Comparison of ENCODE assay signal across 19 cellular contexts in genomic region chr10:33146189-33146524, GRCh38.
DNase-seq lines count a peak whose midpoint lies in the region; ATAC-seq, FAIRE-seq and TF ChIP-seq lines count a peak whose summit lies in the region.
"Had no signal": no experiment of that assay in that cellular context is flagged by ENCODE, and none has a peak within 500 bp of the region (broad histone marks: within the 10 kb centered on the region; RNA-seq: fewer than 3 reads in every experiment).

No MANE protein-coding gene starts in this region.

- H3K9me3 Mint-ChIP-seq in CD8-positive, alpha-beta T cell, result peaks cover 3% of the 10 kb centered on the region
- H3K9me3 Mint-ChIP-seq in neural crest cell, result peaks cover 6% of the 10 kb centered on the region

- CTCF ChIA-PET in CD8-positive, alpha-beta T cell (lab: Charles Lee), result interaction anchor here (0.8 to 2.1 kb wide), 2 partner anchors 9 to 23 kb away, joined by 3 to 11 read pairs; no protein-coding TSS in a partner anchor

- H3K4me1 ChIP-seq in CD8-positive, alpha-beta T cell (ENCODE audit: insufficient read depth, low read length), result peaks cover 20% of the 10 kb centered on the region
- H3K4me1 ChIP-seq in hepatocyte (ENCODE audit: insufficient read depth), result peaks cover 2% of the 10 kb centered on the region
- H3K4me1 ChIP-seq: Peyer's patch had no signal

- no peaks in the 10 kb centered on the region for H3K36me3 ChIP-seq in CD8-positive, alpha-beta T cell (ENCODE audit: insufficient read depth, low read length)
- H3K36me3 ChIP-seq in hepatocyte (replicated peaks; ENCODE audit: insufficient read depth, low read depth), result no peaks in the 10 kb centered on the region
- H3K36me3 ChIP-seq: Peyer's patch had no signal

- peak; percentile 52 for FAIRE-seq in HTR-8/SVneo (lab: Jason Lieb, UNC)
- FAIRE-seq: D721Med had no signal

- TF ChIP-seq CTCF in CD8-positive, alpha-beta T cell (IDR thresholded peaks at IDR 0.05), result no peak
- TF ChIP-seq CTCF in neural crest cell (conservative IDR thresholded peaks at IDR 0.05) (no peak), hepatocyte (IDR thresholded peaks at IDR 0.05; ENCODE audit: poor library complexity) (no peak)

- no peaks in the 10 kb centered on the region for H3K9me3 ChIP-seq in CD8-positive, alpha-beta T cell (ENCODE audit: low read length)
- H3K9me3 ChIP-seq in T-helper 17 cell (ENCODE audit: control insufficient read depth, low read length, poor library complexity, severe bottlenecking) (no peaks in the 10 kb centered on the region), hepatocyte (ENCODE audit: low read depth) (no peaks in the 10 kb centered on the region)
- H3K9me3 ChIP-seq: Peyer's patch had no signal

- peaks cover 38% of the 10 kb centered on the region for H3K4me1 Mint-ChIP-seq in CD8-positive, alpha-beta T cell (ENCODE audit: low read depth)
- peaks cover 26% of the 10 kb centered on the region for H3K4me1 Mint-ChIP-seq in T-helper 17 cell
- peaks cover 34% of the 10 kb centered on the region for H3K4me1 Mint-ChIP-seq in neural crest cell

- H2AFZ ChIP-seq in hepatocyte, result no peak overlapping the region
- H2AFZ ChIP-seq: GM23248 had no signal

- peak overlapping the region; percentile 65 for H3K27ac Mint-ChIP-seq in CD8-positive, alpha-beta T cell
- H3K27ac Mint-ChIP-seq in T-helper 17 cell (peak overlapping the region; percentile 62), neural crest cell (ENCODE audit: unreplicated experiment) (peak overlapping the region; percentile 91)

- H3K27me3 Mint-ChIP-seq in CD8-positive, alpha-beta T cell (ENCODE audit: low read depth), result no peaks in the 10 kb centered on the region
- H3K27me3 Mint-ChIP-seq in T-helper 17 cell (no peaks in the 10 kb centered on the region), neural crest cell (ENCODE audit: low read depth) (no peaks in the 10 kb centered on the region)

- DNase-seq in CD8-positive, alpha-beta T cell, result no peak
- no peak for DNase-seq in HTR-8/SVneo (ENCODE audit: insufficient read length, low spot score)
- no peak for DNase-seq in T-helper 17 cell
- DNase-seq in neural crest cell (ENCODE audit: low read depth, low spot score), result no peak
- no peak for DNase-seq in CD1c-positive myeloid dendritic cell (ENCODE audit: extremely low spot score)
- no peak for DNase-seq in SIG-M5 treated with dmso at 0.1 percent for 504 hours (lab: John Stamatoyannopoulos, UW; ENCODE audit: unreplicated experiment)
- no peak for DNase-seq in hepatocyte (ENCODE audit: low spot score)
- DNase-seq: GM23248, H7, KG1, NCI-H1048, NCI-H1694 treated with DMSO at 0.1 percent for 48 hours, NCI-H2081, NCI-H2227 treated with DMSO at 0.1 percent for 48 hours, NCI-H526 treated with DMSO at 0.1 percent for 48 hours, Peyer's patch, SHP77 treated with DMSO at 0.1 percent for 48 hours had no signal

- H3K4me2 ChIP-seq in hepatocyte, result no peak overlapping the region

- H3K4me3 Mint-ChIP-seq in CD8-positive, alpha-beta T cell, result no peak overlapping the region
- no peak overlapping the region for H3K4me3 Mint-ChIP-seq in T-helper 17 cell
- H3K4me3 Mint-ChIP-seq in neural crest cell, result no peak overlapping the region

- H3K27me3 ChIP-seq in CD8-positive, alpha-beta T cell (ENCODE audit: insufficient read depth, low read length), result no peaks in the 10 kb centered on the region
- H3K27me3 ChIP-seq in hepatocyte, result no peaks in the 10 kb centered on the region
- H3K27me3 ChIP-seq: Peyer's patch had no signal

- H3K27ac ChIP-seq in CD8-positive, alpha-beta T cell (ENCODE audit: low read depth, low read length), result no peak overlapping the region
- no peak overlapping the region for H3K27ac ChIP-seq in hepatocyte
- H3K27ac ChIP-seq: GM23248, Peyer's patch had no signal

- 89% methylated on average over 2 of the region's 2 CpGs for WGBS in hepatocyte (ENCODE audit: low lambda C conversion rate, missing lambda C conversion rate)

- H3K9me2 ChIP-seq in hepatocyte (replicated peaks; ENCODE audit: insufficient read depth), result no peaks in the 10 kb centered on the region

- no peaks in the 10 kb centered on the region for H3K79me2 ChIP-seq in hepatocyte

- POLR2A ChIA-PET in CD8-positive, alpha-beta T cell (lab: Charles Lee), result interaction anchor here (1.5 kb wide), 1 partner anchor 12 kb away, joined by 7 read pairs; no protein-coding TSS in a partner anchor

- no peaks in the 10 kb centered on the region for H3K36me3 Mint-ChIP-seq in CD8-positive, alpha-beta T cell
- H3K36me3 Mint-ChIP-seq in T-helper 17 cell (ENCODE audit: low read depth), result peaks cover 4% of the 10 kb centered on the region
- peaks cover 8% of the 10 kb centered on the region for H3K36me3 Mint-ChIP-seq in neural crest cell (ENCODE audit: low read depth)

- no peak for ATAC-seq in CD8-positive, alpha-beta T cell
- no peak for ATAC-seq in T-helper 17 cell
- ATAC-seq: SK-N-SH treated with all-trans-retinoic acid at 6 μM for 48 hours had no signal

- H4K20me1 ChIP-seq in hepatocyte (ENCODE audit: insufficient read depth, poor library complexity, severe bottlenecking), result no peaks in the 10 kb centered on the region

- H3K4me3 ChIP-seq in CD8-positive, alpha-beta T cell (ENCODE audit: low read depth, low read length), result no peak overlapping the region
- H3K4me3 ChIP-seq in hepatocyte, result no peak overlapping the region
- H3K4me3 ChIP-seq: GM23248, Peyer's patch had no signal

- intact Hi-C loops in CD8-positive, alpha-beta T cell (cut with DNase I, micrococcal nuclease), result loop anchor here in 1 of 2 experiments (5.0 to 10.0 kb wide), 3 partner anchors 164 to 1091 kb away; partner anchors contain the start of gene KIF5B
